ENCODE assay signal across 8 cellular contexts in the genomic region with DNA sequence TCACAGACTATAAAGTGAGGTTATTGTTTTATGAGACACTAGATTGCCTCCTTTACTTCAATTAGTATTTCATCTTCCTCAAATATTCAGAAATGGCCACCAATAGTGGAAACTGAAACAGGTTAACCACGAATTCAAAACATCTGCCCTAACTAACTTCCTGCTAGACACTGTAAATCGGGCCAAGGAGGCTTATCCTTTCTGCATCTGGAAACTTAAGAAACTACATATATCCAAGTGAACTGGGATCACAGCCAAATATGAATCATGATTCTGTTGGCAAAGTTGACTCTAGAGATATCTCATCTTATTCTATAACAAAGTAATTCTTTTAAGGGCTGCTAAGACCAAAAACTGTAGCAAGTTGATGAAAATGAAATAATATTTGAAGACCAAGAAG.
A peak's percentile ranks its signal among the peaks of the same experiment; 100 is the strongest.
DNase-seq lines count a peak whose midpoint lies in the region; ATAC-seq, FAIRE-seq and TF ChIP-seq lines count a peak whose summit lies in the region.

No MANE protein-coding gene starts in this region.

- H3K4me1 ChIP-seq in keratinocyte (ENCODE audit: control insufficient read depth, extremely low read depth, insufficient read depth, low read length): peaks cover 36% of the 10 kb centered on the region

- dilution Hi-C loops in keratinocyte (cut with MboI; ENCODE audit: extremely low pct_ligation_motif_present, low sequenced_read_pairs): no loop called here

- ATAC-seq in GM18511 (IDR thresholded peaks at IDR 0.05; ENCODE audit: unreplicated experiment): peak; percentile 71
- peak; percentile 47 for ATAC-seq in HG03025 (IDR thresholded peaks at IDR 0.05; ENCODE audit: low FRiP score, unreplicated experiment)

- no peaks in the 10 kb centered on the region for H4K20me1 ChIP-seq in keratinocyte (ENCODE audit: control insufficient read depth, extremely low read depth, insufficient read depth, low read length)

- H3K9me3 ChIP-seq in keratinocyte (ENCODE audit: control insufficient read depth, low read depth, low read length): peaks cover 3% of the 10 kb centered on the region
- peaks cover 2% of the 10 kb centered on the region for H3K9me3 ChIP-seq in WERI-Rb-1 (ENCODE audit: severe bottlenecking)

- H3K36me3 ChIP-seq in keratinocyte (ENCODE audit: control insufficient read depth in 2 of 2, extremely low read depth in 1 of 2, insufficient read depth in 2 of 2, low read length in 2 of 2): no peaks in the 10 kb centered on the region
- H3K36me3 ChIP-seq in WERI-Rb-1: no peaks in the 10 kb centered on the region

- H3K9ac ChIP-seq in keratinocyte (ENCODE audit: control insufficient read depth, extremely low read depth, insufficient read depth, low read length): peak overlapping the region; percentile 9

- H3K4me2 ChIP-seq in keratinocyte (ENCODE audit: control insufficient read depth, extremely low read depth, insufficient read depth, low read depth, low read length): peak overlapping the region; percentile 48

- no peaks in the 10 kb centered on the region for H3K79me2 ChIP-seq in keratinocyte (ENCODE audit: control insufficient read depth, insufficient read depth, low read length)

- H3K9me1 ChIP-seq in keratinocyte (ENCODE audit: control insufficient read depth, extremely low read depth, insufficient read depth, low read length): no peaks in the 10 kb centered on the region

- peak; percentile 84 for FAIRE-seq in keratinocyte (lab: Jason Lieb, UNC)

- H3K27me3 ChIP-seq in keratinocyte (ENCODE audit: control insufficient read depth, extremely low read depth, insufficient read depth, low read length) (no peaks in the 10 kb centered on the region), WERI-Rb-1 (ENCODE audit: insufficient read depth, low read depth, severe bottlenecking) (no peaks in the 10 kb centered on the region)

- TF ChIP-seq CTCF in keratinocyte (optimal IDR thresholded peaks at IDR 0.05 in 1 of 3, IDR thresholded peaks at IDR 0.05 in 1 of 3, conservative IDR thresholded peaks at IDR 0.05 in 1 of 3; ENCODE audit: extremely low read depth in 1 of 3, insufficient read depth in 2 of 3, low read length in 3 of 3) (no peak), WERI-Rb-1 (IDR thresholded peaks at IDR 0.05; ENCODE audit: low read depth, low read length) (no peak)

- H3K4me3 ChIP-seq in keratinocyte (ENCODE audit: control insufficient read depth in 2 of 3, extremely low read depth in 1 of 3, insufficient read depth in 2 of 3, low read depth in 1 of 3, low read length in 3 of 3): peak overlapping the region in 1 of 3 experiments; percentile 25
- no peak overlapping the region for H3K4me3 ChIP-seq in WERI-Rb-1 (ENCODE audit: low read depth, low read length)

- peak overlapping the region; percentile 47 for H3K27ac ChIP-seq in keratinocyte (ENCODE audit: control insufficient read depth, insufficient read depth, low read length)
- H3K27ac ChIP-seq in WERI-Rb-1: no peak overlapping the region

- peak overlapping the region; percentile 53 for H2AFZ ChIP-seq in keratinocyte (ENCODE audit: control insufficient read depth, low read length)

- DNase-seq in RPMI7951 (ENCODE audit: low read depth) (peak; percentile 26), keratinocyte (ENCODE audit: low read depth, low spot score) (no peak), T1000 (lab: John Stamatoyannopoulos, UW) (no peak), C1 segment of cervical spinal cord (lab: John Stamatoyannopoulos, UW) (no peak), WERI-Rb-1 (no peak)
- DNase-seq in activated CD8-positive, alpha-beta memory T cell treated with anti-CD3 and anti-CD28 coated beads, Interleukin-2, amount 50 U/mL, for 48 hours: no peak
